In genomic region chr9:14314929-14315753, GRCh38 we compare ENCODE assay signal across 1 cellular context.
TF ChIP-seq lines count a peak whose summit lies in the region.

No MANE protein-coding gene starts in this region.

TF ChIP-seq in HCT116, 20 proteins besides CTCF, POLR2A, EP300 and RAD21 (continued from another document):
- TF ChIP-seq REST (IDR thresholded peaks at IDR 0.05; ENCODE audit: low read depth) (no peak), ZFX (IDR thresholded peaks at IDR 0.05) (peak; percentile 42; the same call in 1 of the 2 replicates), CBX3 (IDR thresholded peaks at IDR 0.05; ENCODE audit: low read depth) (no peak), ZBTB33 (IDR thresholded peaks at IDR 0.05; ENCODE audit: extremely low read depth, insufficient replicate concordance, low read length) (no peak), EZH2phosphoT487 (IDR thresholded peaks at IDR 0.05; ENCODE audit: borderline replicate concordance) (no peak), POLR2AphosphoS5 (IDR thresholded peaks at IDR 0.05; ENCODE audit: low read depth, low read length) (peak; percentile 30; the same call in 1 of the 2 replicates), MAX (IDR thresholded peaks at IDR 0.05) (peak; percentile 58; the same call in 1 of the 2 replicates), SIN3A (IDR thresholded peaks at IDR 0.05; ENCODE audit: low read depth) (no peak), EGR1 (IDR thresholded peaks at IDR 0.05; ENCODE audit: low read depth) (no peak), ATF3 (IDR thresholded peaks at IDR 0.05) (no peak), CEBPB (IDR thresholded peaks at IDR 0.05; ENCODE audit: low read depth) (no peak), SP1 (IDR thresholded peaks at IDR 0.05; ENCODE audit: low read depth) (no peak), FOSL1 (IDR thresholded peaks at IDR 0.05; ENCODE audit: low read depth) (no peak), JUND (IDR thresholded peaks at IDR 0.05) (no peak), ZNF274 (IDR thresholded peaks at IDR 0.05; ENCODE audit: low read depth, low read length) (no peak)
